ENCODE assay signal across 8 cellular contexts in the genomic region with DNA sequence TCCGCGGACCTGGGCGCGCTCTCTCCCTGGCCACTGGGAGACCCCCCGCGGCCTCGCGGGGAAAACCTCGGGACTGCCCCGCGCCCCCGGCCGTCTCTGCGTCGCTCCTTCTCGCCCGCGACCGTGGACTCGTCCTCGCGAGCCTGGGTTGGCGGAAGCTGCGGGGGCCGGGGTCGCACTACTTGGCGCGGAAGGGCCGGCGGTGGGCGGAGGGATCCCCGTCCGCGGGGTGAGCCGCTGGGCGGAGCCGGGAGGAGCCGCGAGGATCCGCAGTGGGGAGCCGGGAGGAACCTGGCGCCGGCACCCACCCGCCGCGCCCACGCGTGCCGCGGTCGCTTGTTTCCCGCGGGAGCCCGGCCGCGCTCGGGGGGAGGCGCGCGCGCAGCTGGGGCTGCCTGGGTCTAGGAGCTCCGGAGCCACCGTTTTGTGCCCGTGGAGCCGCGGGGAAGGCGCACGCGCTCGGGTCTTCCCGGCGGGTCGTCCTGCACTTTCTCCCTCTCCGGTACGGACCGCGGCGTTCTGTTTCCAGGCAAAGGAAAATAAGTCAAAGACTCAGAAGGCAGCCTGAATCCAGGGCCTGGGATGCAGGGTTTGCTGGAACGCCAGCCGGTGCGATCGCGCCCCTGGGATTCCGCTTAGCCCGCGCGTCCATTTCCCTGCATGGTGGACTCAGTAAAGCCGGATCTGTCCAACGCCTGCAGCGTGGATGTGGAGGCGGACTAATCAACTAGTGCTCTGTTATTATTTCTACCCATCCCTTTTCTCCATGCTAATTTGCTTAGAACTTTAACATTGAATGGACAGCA. TPM values are rescaled to one million over a fixed set of nuclear protein-coding genes. Genes with fewer than 3 reads are reported as not detected.
DNase-seq lines count a peak whose midpoint lies in the region; ATAC-seq, FAIRE-seq and TF ChIP-seq lines count a peak whose summit lies in the region.

No MANE protein-coding gene starts in this region.

- H3K4me1 ChIP-seq in keratinocyte (ENCODE audit: control insufficient read depth, extremely low read depth, insufficient read depth, low read length), result peaks cover 8% of the 10 kb centered on the region

- peak overlapping the region; percentile 88 for H3K4me2 ChIP-seq in keratinocyte (ENCODE audit: control insufficient read depth, extremely low read depth, insufficient read depth, low read depth, low read length)

- H3K9me3 ChIP-seq in keratinocyte (ENCODE audit: control insufficient read depth, low read depth, low read length), result no peaks in the 10 kb centered on the region

- H3K4me3 ChIP-seq in bronchial epithelial cell (ENCODE audit: low read depth, low read length) (peak overlapping the region; percentile 82), keratinocyte (ENCODE audit: control insufficient read depth in 2 of 3, extremely low read depth in 1 of 3, insufficient read depth in 2 of 3, low read depth in 1 of 3, low read length in 3 of 3) (peak overlapping the region; percentile 72 to 90 (median 85))

- H3K9ac ChIP-seq in keratinocyte (ENCODE audit: control insufficient read depth, extremely low read depth, insufficient read depth, low read length), result peak overlapping the region; percentile 83

- no peaks in the 10 kb centered on the region for H3K9me1 ChIP-seq in keratinocyte (ENCODE audit: control insufficient read depth, extremely low read depth, insufficient read depth, low read length)

- DNase-seq in SIG-M5 treated with dmso at 0.1 percent for 504 hours (lab: John Stamatoyannopoulos, UW; ENCODE audit: unreplicated experiment), result peak; percentile 61
- DNase-seq in SIG-M5 (lab: John Stamatoyannopoulos, UW), result no peak
- peak; percentile 24 for DNase-seq in NCI-H1048 (lab: John Stamatoyannopoulos, UW)
- peak; percentile 27 for DNase-seq in bronchial epithelial cell (ENCODE audit: low read depth)
- DNase-seq in keratinocyte (ENCODE audit: low read depth, low spot score), result no peak
- peak; percentile 61 to 71 for DNase-seq in stimulated activated CD4-positive, alpha-beta T cell treated with anti-CD3 and anti-CD28 coated beads, Interleukin-12 subunit alpha, Interleukin-12 subunit beta, amount 100 ng/mL, for 24 hours (ENCODE audit: low read depth in 2 of 2)

- H3K79me2 ChIP-seq in keratinocyte (ENCODE audit: control insufficient read depth, insufficient read depth, low read length), result no peaks in the 10 kb centered on the region

- TF ChIP-seq CTCF in VCaP (conservative IDR thresholded peaks at IDR 0.05) (no peak), bronchial epithelial cell (IDR thresholded peaks at IDR 0.05; ENCODE audit: insufficient read depth, low read length, severe bottlenecking) (no peak), keratinocyte (optimal IDR thresholded peaks at IDR 0.05 in 1 of 3, IDR thresholded peaks at IDR 0.05 in 1 of 3, conservative IDR thresholded peaks at IDR 0.05 in 1 of 3; ENCODE audit: extremely low read depth in 1 of 3, insufficient read depth in 2 of 3, low read length in 3 of 3) (no peak)

- peak; percentile 34 for ATAC-seq in HG02571 (IDR thresholded peaks at IDR 0.05; ENCODE audit: unreplicated experiment)

- FAIRE-seq in bronchial epithelial cell (lab: Jason Lieb, UNC) (no peak), keratinocyte (lab: Jason Lieb, UNC) (no peak)

- H3K27ac ChIP-seq in VCaP, result peak overlapping the region; percentile 100
- H3K27ac ChIP-seq in keratinocyte (ENCODE audit: control insufficient read depth, insufficient read depth, low read length), result peak overlapping the region; percentile 46

- H3K27me3 ChIP-seq in bronchial epithelial cell (ENCODE audit: control insufficient read depth, insufficient read depth, low read length), result no peaks in the 10 kb centered on the region
- no peaks in the 10 kb centered on the region for H3K27me3 ChIP-seq in keratinocyte (ENCODE audit: control insufficient read depth, extremely low read depth, insufficient read depth, low read length)

- H3K36me3 ChIP-seq in bronchial epithelial cell (ENCODE audit: control insufficient read depth, insufficient read depth, low read length) (no peaks in the 10 kb centered on the region), keratinocyte (ENCODE audit: control insufficient read depth in 2 of 2, extremely low read depth in 1 of 2, insufficient read depth in 2 of 2, low read length in 2 of 2) (no peaks in the 10 kb centered on the region)

- dilution Hi-C loops in keratinocyte (cut with MboI; ENCODE audit: extremely low pct_ligation_motif_present, low sequenced_read_pairs), result no loop called here

- H2AFZ ChIP-seq in keratinocyte (ENCODE audit: control insufficient read depth, low read length), result peak overlapping the region; percentile 74

- H4K20me1 ChIP-seq in keratinocyte (ENCODE audit: control insufficient read depth, extremely low read depth, insufficient read depth, low read length), result no peaks in the 10 kb centered on the region

RNA-seq across cellular contexts. Expression of a gene that starts 28.7 kb away (rescaled TPM):
- 21.1 and 32.1 TPM in 2 replicates for total RNA-seq in bronchial epithelial cell
- polyA plus RNA-seq in keratinocyte, result 6.8 to 12.2 TPM (median 8.5 TPM) in 3 replicates
- polyA plus RNA-seq in keratinocyte (2011; ENCODE audit: low read depth), result 33.2 TPM
- polyA plus RNA-seq in keratinocyte (2011; cell fraction: cytosol; rRNA removed), result 5.3 and 7.4 TPM in 2 replicates
- polyA plus RNA-seq in keratinocyte (2011; cell fraction: nucleus; rRNA removed), result 30.3 and 30.6 TPM in 2 replicates
- 10.4 and 12.0 TPM in 2 replicates for polyA plus RNA-seq in keratinocyte (2012; ENCODE audit: low replicate concordance)
- 27.1 to 61.2 TPM (median 29.2 TPM) in 3 replicates for polyA minus RNA-seq in keratinocyte
- 9.8 TPM for polyA minus RNA-seq in keratinocyte (2011; cell fraction: cytosol; rRNA and poly(A)+ RNA removed)
- 44.0 and 94.2 TPM in 2 replicates for polyA minus RNA-seq in keratinocyte (2011; cell fraction: nucleus; rRNA and poly(A)+ RNA removed)

Comparison
In these comparisons a context has a peak if more than half of its experiments do, and no peak if none do; other contexts are left out.
1. DNase-seq: peak in SIG-M5 treated with dmso at 0.1 percent for 504 hours (single experiment), NCI-H1048 (single experiment), bronchial epithelial cell (single experiment) and stimulated activated CD4-positive, alpha-beta T cell treated with anti-CD3 and anti-CD28 coated beads, Interleukin-12 subunit alpha, Interleukin-12 subunit beta, amount 100 ng/mL, for 24 hours (2 of 2); none in SIG-M5 (single experiment) and keratinocyte (single experiment).